In the genomic region with DNA sequence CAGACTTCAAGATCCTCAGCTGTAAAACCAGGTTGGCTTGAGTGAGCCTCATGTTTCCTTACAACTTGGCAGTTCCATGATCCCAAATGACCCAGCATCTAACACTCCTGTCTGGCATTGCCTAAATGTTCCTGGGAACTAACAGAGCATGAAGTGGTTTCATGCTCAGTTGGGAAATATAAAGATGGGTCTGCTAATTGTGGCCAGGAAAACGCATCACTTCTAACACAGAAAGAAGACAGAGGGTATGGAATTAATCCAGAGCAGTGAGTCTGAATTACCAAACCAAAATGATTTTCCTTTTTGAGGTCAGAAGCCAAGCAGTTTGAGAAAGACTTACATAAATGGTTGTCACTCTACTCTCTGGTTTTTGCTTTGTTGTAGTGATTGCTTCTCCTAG, we compare ENCODE assay signal across 28 cellular contexts.
"Had no signal": no experiment of that assay in that cellular context is flagged by ENCODE, and none has a peak within 500 bp of the region (broad histone marks: within the 10 kb centered on the region; RNA-seq: fewer than 3 reads in every experiment).

No MANE protein-coding gene starts in this region.

- H3K27me3 ChIP-seq: body of pancreas, colonic mucosa, gastrocnemius medialis, hepatocyte, right lobe of liver, testis, transverse colon had no signal

- H3K9me3 ChIP-seq: body of pancreas, colonic mucosa, gastrocnemius medialis, lower lobe of right lung, mucosa of descending colon, right lobe of liver, testis, transverse colon had no signal

- H3K36me3 ChIP-seq: colonic mucosa, gastrocnemius medialis, lower lobe of right lung, right lobe of liver, transverse colon, WERI-Rb-1 had no signal

- DNase-seq: activated CD4-positive, alpha-beta T cell treated with anti-CD3 and anti-CD28 coated beads for 48 hours; activated CD4-positive, alpha-beta T cell treated with anti-CD3 and anti-CD28 coated beads, Interleukin-2, amount 50 U/mL, for 48 hours; activated CD8-positive, alpha-beta memory T cell treated with anti-CD3 and anti-CD28 coated beads for 24 hours; activated naive CD8-positive, alpha-beta T cell treated with anti-CD3 and anti-CD28 coated beads, Interleukin-2, amount 50 U/mL, for 24 hours; anterior cingulate cortex; body of pancreas; cerebellar nuclear complex; colonic mucosa; effector CD8-positive, alpha-beta T cell; erythroblast; gastrocnemius medialis; islet precursor cell; lower lobe of right lung; mesendoderm; mucosa of descending colon; right lobe of liver; stimulated activated CD4-positive, alpha-beta T cell treated with anti-CD3 and anti-CD28 coated beads, Interleukin-2, amount 100 ng/mL, for 48 hours; stimulated activated naive CD4-positive, alpha-beta T cell treated with Interleukin-2 at 50 U/mL for 16 hours; SW 1271; T-helper 17 cell; T1000; testis; transverse colon; WERI-Rb-1 had no signal

- H3K4me1 ChIP-seq: body of pancreas, colonic mucosa, gastrocnemius medialis, lower lobe of right lung, right lobe of liver, testis, transverse colon had no signal

- H3K4me3 ChIP-seq: body of pancreas, colonic mucosa, gastrocnemius medialis, hepatocyte, lower lobe of right lung, mucosa of descending colon, right lobe of liver, testis, transverse colon had no signal

- H3K27ac ChIP-seq: body of pancreas, colonic mucosa, gastrocnemius medialis, hepatocyte, lower lobe of right lung, right lobe of liver, testis, transverse colon, WERI-Rb-1 had no signal

- ATAC-seq: activated CD4-positive, CD25-positive, alpha-beta regulatory T cell treated with anti-CD3 and anti-CD28 coated beads, Interleukin-2, amount 50 U/mL, for 24 hours; activated naive CD8-positive, alpha-beta T cell treated with anti-CD3 and anti-CD28 coated beads, Interleukin-2, amount 50 U/mL, for 24 hours; body of pancreas; gastrocnemius medialis; left lobe of liver; lower lobe of right lung; mucosa of descending colon; natural killer cell treated with Interleukin-12 subunit alpha and Interleukin-12 subunit beta and Interleukin-15 and Interleukin-18, amount 100 ng/mL, for 72 hours; right lobe of liver; T-helper 17 cell had no signal
